ENCODE assay signal across 20 cellular contexts in the genomic region with DNA sequence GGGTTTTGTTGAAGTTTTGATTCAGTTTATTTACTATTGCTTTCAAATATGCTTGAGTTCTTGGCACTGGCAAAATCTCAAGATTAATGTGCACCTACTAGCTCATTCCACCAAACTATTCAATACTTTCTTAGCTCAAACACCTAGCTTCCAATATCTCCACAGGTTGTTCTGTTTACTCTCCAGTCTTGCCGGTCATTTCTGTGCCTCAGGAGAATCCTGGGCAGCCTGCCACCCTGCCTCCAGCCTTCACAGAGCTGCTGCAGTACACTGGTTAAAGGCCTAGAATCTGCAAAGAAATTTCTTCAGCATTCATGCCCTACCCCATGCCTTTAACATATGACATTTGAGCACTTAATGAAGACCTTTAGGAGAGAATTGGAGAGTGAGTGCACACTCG. TPM values are rescaled to one million over a fixed set of nuclear protein-coding genes. Genes with fewer than 3 reads are reported as not detected.
A peak's percentile ranks its signal among the peaks of the same experiment; 100 is the strongest.
DNase-seq lines count a peak whose midpoint lies in the region; ATAC-seq and TF ChIP-seq lines count a peak whose summit lies in the region.
"Had no signal": no experiment of that assay in that cellular context is flagged by ENCODE, and none has a peak within 500 bp of the region (broad histone marks: within the 10 kb centered on the region; RNA-seq: fewer than 3 reads in every experiment).

No MANE protein-coding gene starts in this region.

- H3K4me3 ChIP-seq in GM23338 (no peak overlapping the region), LNCaP clone FGC (ENCODE audit: low read depth, low read length) (no peak overlapping the region), neural progenitor cell (no peak overlapping the region)
- H3K4me3 ChIP-seq: PC-9 had no signal

- ATAC-seq in GM23338: no peak
- ATAC-seq in GM21423 (IDR thresholded peaks at IDR 0.05; ENCODE audit: unreplicated experiment): no peak
- ATAC-seq in HG03521 (IDR thresholded peaks at IDR 0.05; ENCODE audit: unreplicated experiment): no peak

- H4K20me1 ChIP-seq in GM23338 (replicated peaks; ENCODE audit: insufficient read depth) (no peaks in the 10 kb centered on the region), neural progenitor cell (ENCODE audit: low read depth) (no peaks in the 10 kb centered on the region)

- TF ChIP-seq CTCF in GM23338 (conservative IDR thresholded peaks at IDR 0.05; ENCODE audit: low read depth in 2 of 2) (no peak), LNCaP clone FGC (IDR thresholded peaks at IDR 0.05; ENCODE audit: control insufficient read depth, extremely low read depth, insufficient read depth) (no peak), neural progenitor cell (IDR thresholded peaks at IDR 0.05) (no peak)

- H3K79me2 ChIP-seq in GM23338 (replicated peaks; ENCODE audit: insufficient read depth): 0 out of 2 replicates have a peak, but pooled peaks cover under 1% of the 10 kb centered on the region
- H3K79me2 ChIP-seq in neural progenitor cell (ENCODE audit: low read depth): peaks cover 7% of the 10 kb centered on the region

- H3K9me2 ChIP-seq in GM23338 (ENCODE audit: insufficient read depth): no peaks in the 10 kb centered on the region

- H3K27me3 Mint-ChIP-seq in GM23338 (ENCODE audit: insufficient read depth, low read depth, poor library complexity): peaks cover 6% of the 10 kb centered on the region
- no peaks in the 10 kb centered on the region for H3K27me3 Mint-ChIP-seq in neural progenitor cell (ENCODE audit: insufficient read depth, low read depth)
- peaks cover 23% of the 10 kb centered on the region for H3K27me3 Mint-ChIP-seq in activated T-helper 1 cell treated with anti-CD3 and anti-CD28 coated beads, Interleukin-12 subunit alpha, Interleukin-12 subunit beta, Interleukin-2, Interleukin-4 antibody, amounts not matched to agents 30 ng/mL and 10 ng/mL and 1 ng/mL, durations not matched to agents 14 hours and 24 hours and 36 hours (ENCODE audit: insufficient read depth)

- H3K27ac Mint-ChIP-seq in GM23338 (no peak overlapping the region), neural progenitor cell (no peak overlapping the region)
- no peak overlapping the region for H3K27ac Mint-ChIP-seq in activated T-helper 1 cell treated with anti-CD3 and anti-CD28 coated beads, Interleukin-12 subunit alpha, Interleukin-12 subunit beta, Interleukin-2, Interleukin-4 antibody, amounts not matched to agents 30 ng/mL and 10 ng/mL and 1 ng/mL, durations not matched to agents 14 hours and 24 hours and 36 hours
- H3K27ac Mint-ChIP-seq: B cell; CD4-positive, CD25-positive, alpha-beta regulatory T cell had no signal

- H3K36me3 Mint-ChIP-seq in GM23338 (ENCODE audit: low read depth): no peaks in the 10 kb centered on the region
- no peaks in the 10 kb centered on the region for H3K36me3 Mint-ChIP-seq in neural progenitor cell
- H3K36me3 Mint-ChIP-seq in activated T-helper 1 cell treated with anti-CD3 and anti-CD28 coated beads, Interleukin-12 subunit alpha, Interleukin-12 subunit beta, Interleukin-2, Interleukin-4 antibody, amounts not matched to agents 30 ng/mL and 10 ng/mL and 1 ng/mL, durations not matched to agents 14 hours and 24 hours and 36 hours (ENCODE audit: low read depth): peaks cover under 1% of the 10 kb centered on the region
- H3K36me3 Mint-ChIP-seq: CD4-positive, CD25-positive, alpha-beta regulatory T cell had no signal

- H3K4me2 ChIP-seq in GM23338: no peak overlapping the region
- no peak overlapping the region for H3K4me2 ChIP-seq in neural progenitor cell
- H3K4me2 ChIP-seq: KMS-11, PC-9 had no signal

- H3K4me1 Mint-ChIP-seq in GM23338: peaks cover 6% of the 10 kb centered on the region; the same call in 2 of the 3 replicates
- peaks cover 8% of the 10 kb centered on the region for H3K4me1 Mint-ChIP-seq in neural progenitor cell
- peaks cover 18% of the 10 kb centered on the region for H3K4me1 Mint-ChIP-seq in activated T-helper 1 cell treated with anti-CD3 and anti-CD28 coated beads, Interleukin-12 subunit alpha, Interleukin-12 subunit beta, Interleukin-2, Interleukin-4 antibody, amounts not matched to agents 30 ng/mL and 10 ng/mL and 1 ng/mL, durations not matched to agents 14 hours and 24 hours and 36 hours (ENCODE audit: low read depth)

- no peaks in the 10 kb centered on the region for H3K9me3 ChIP-seq in neural progenitor cell (ENCODE audit: low read depth)

- H3K36me3 ChIP-seq in GM23338 (ENCODE audit: insufficient read depth) (no peaks in the 10 kb centered on the region), neural progenitor cell (no peaks in the 10 kb centered on the region)

- intact Hi-C loops in activated T-helper 1 cell treated with anti-CD3 and anti-CD28 coated beads, Interleukin-12 subunit alpha, Interleukin-12 subunit beta, Interleukin-2, Interleukin-4 antibody, amounts not matched to agents 30 ng/mL and 10 ng/mL and 1 ng/mL, durations not matched to agents 14 hours and 24 hours and 36 hours (cut with micrococcal nuclease): no loop called here

- H3K4me1 ChIP-seq in GM23338 (ENCODE audit: insufficient read depth): peaks cover 3% of the 10 kb centered on the region
- peaks cover under 1% of the 10 kb centered on the region for H3K4me1 ChIP-seq in neural progenitor cell

- no peak overlapping the region for H3K9ac ChIP-seq in neural progenitor cell
- H3K9ac ChIP-seq: KMS-11 had no signal

- H3K27ac ChIP-seq in GM23338 (ENCODE audit: low read depth): no peak overlapping the region
- H3K27ac ChIP-seq in neural progenitor cell: no peak overlapping the region
- H3K27ac ChIP-seq: KMS-11, PC-9 had no signal

- H3F3A ChIP-seq in GM23338 (replicated peaks; ENCODE audit: low read depth) (0 out of 2 replicates have a peak, but pooled peaks cover 5% of the 10 kb centered on the region), neural progenitor cell (ENCODE audit: low read depth) (peaks cover 8% of the 10 kb centered on the region)

- H3K27me3 ChIP-seq in GM23338 (ENCODE audit: insufficient read depth): peaks cover 14% of the 10 kb centered on the region
- H3K27me3 ChIP-seq in neural progenitor cell: peaks cover 10% of the 10 kb centered on the region

- peak overlapping the region; percentile 53; the same call in 1 of the 2 replicates for H2AFZ ChIP-seq in GM23338
- peak overlapping the region; percentile 23 for H2AFZ ChIP-seq in neural progenitor cell (replicated peaks)
- H2AFZ ChIP-seq: PC-9 had no signal

- DNase-seq in GM23338 (ENCODE audit: low spot score): no peak
- peak; percentile 23 for DNase-seq in LNCaP clone FGC (ENCODE audit: low read depth)
- DNase-seq in astrocyte of the hippocampus (ENCODE audit: low read depth, low spot score): peak; percentile 54
- no peak for DNase-seq in neural progenitor cell (ENCODE audit: low spot score)
- DNase-seq in SIG-M5 treated with dmso at 0.1 percent for 504 hours (lab: John Stamatoyannopoulos, UW; ENCODE audit: unreplicated experiment): no peak
- DNase-seq in activated T-helper 1 cell treated with anti-CD3 and anti-CD28 coated beads, Interleukin-12 subunit alpha, Interleukin-12 subunit beta, Interleukin-2, Interleukin-4 antibody, amounts not matched to agents 30 ng/mL and 10 ng/mL and 1 ng/mL, durations not matched to agents 14 hours and 24 hours and 36 hours (ENCODE audit: low spot score): no peak
- DNase-seq: Calu3; CD4-positive, CD25-positive, alpha-beta regulatory T cell; DMS79 treated with DMSO at 0.1 percent for 48 hours; MM.1S; NCI-H1105; NCI-H1694 treated with DMSO at 0.1 percent for 48 hours; NCI-H2107; NCI-H345; NCI-H526; PC-9 had no signal

- no peak overlapping the region for H3K4me3 Mint-ChIP-seq in GM23338
- H3K4me3 Mint-ChIP-seq in neural progenitor cell: no peak overlapping the region
- no peak overlapping the region for H3K4me3 Mint-ChIP-seq in activated T-helper 1 cell treated with anti-CD3 and anti-CD28 coated beads, Interleukin-12 subunit alpha, Interleukin-12 subunit beta, Interleukin-2, Interleukin-4 antibody, amounts not matched to agents 30 ng/mL and 10 ng/mL and 1 ng/mL, durations not matched to agents 14 hours and 24 hours and 36 hours
- H3K4me3 Mint-ChIP-seq: B cell had no signal

- H3K9me3 Mint-ChIP-seq in GM23338: no peaks in the 10 kb centered on the region
- H3K9me3 Mint-ChIP-seq in neural progenitor cell: peaks cover 2% of the 10 kb centered on the region
- H3K9me3 Mint-ChIP-seq in activated T-helper 1 cell treated with anti-CD3 and anti-CD28 coated beads, Interleukin-12 subunit alpha, Interleukin-12 subunit beta, Interleukin-2, Interleukin-4 antibody, amounts not matched to agents 30 ng/mL and 10 ng/mL and 1 ng/mL, durations not matched to agents 14 hours and 24 hours and 36 hours: no peaks in the 10 kb centered on the region
- H3K9me3 Mint-ChIP-seq: CD4-positive, CD25-positive, alpha-beta regulatory T cell had no signal

TF ChIP-seq in GM23338, 12 proteins besides CTCF, POLR2A, EP300 and RAD21 (continues in another document):
- TF ChIP-seq EZH2 (IDR thresholded peaks at IDR 0.05; ENCODE audit: low read depth, unreplicated experiment) (no peak), REST (IDR thresholded peaks at IDR 0.05; ENCODE audit: unreplicated experiment) (no peak)

RNA-seq across cellular contexts. Expression of gene TMEM106B, which starts 4.0 kb away (rescaled TPM):
- total RNA-seq in GM23338 (2014; rRNA removed; shearing (Covaris generic)): 36.1 and 42.8 TPM in 2 replicates
- 20.1 and 21.1 TPM in 2 replicates for polyA plus RNA-seq in GM23338 (2016; fragmentation: Nextera tagmentation; extraction: Ambion mirVana)
- total RNA-seq in neural progenitor cell (ENCODE audit: low replicate concordance): 57.4 and 96.5 TPM in 2 replicates
- 23.4 and 25.1 TPM in 2 replicates for total RNA-seq in activated T-helper 1 cell treated with anti-CD3 and anti-CD28 coated beads, Interleukin-12 subunit alpha, Interleukin-12 subunit beta, Interleukin-2, Interleukin-4 antibody, amounts not matched to agents 30 ng/mL and 10 ng/mL and 1 ng/mL, durations not matched to agents 14 hours and 24 hours and 36 hours

Comparison
In these comparisons a context has a peak if more than half of its experiments do, and no peak if none do; other contexts are left out.
1. DNase-seq: peak in LNCaP clone FGC (single experiment) and astrocyte of the hippocampus (single experiment); none in GM23338 (single experiment), neural progenitor cell (single experiment), SIG-M5 treated with dmso at 0.1 percent for 504 hours (single experiment) and activated T-helper 1 cell treated with anti-CD3 and anti-CD28 coated beads, Interleukin-12 subunit alpha, Interleukin-12 subunit beta, Interleukin-2, Interleukin-4 antibody, amounts not matched to agents 30 ng/mL and 10 ng/mL and 1 ng/mL, durations not matched to agents 14 hours and 24 hours and 36 hours (single experiment).